1 cellular context compared by ENCODE assay signal in the genomic region with DNA sequence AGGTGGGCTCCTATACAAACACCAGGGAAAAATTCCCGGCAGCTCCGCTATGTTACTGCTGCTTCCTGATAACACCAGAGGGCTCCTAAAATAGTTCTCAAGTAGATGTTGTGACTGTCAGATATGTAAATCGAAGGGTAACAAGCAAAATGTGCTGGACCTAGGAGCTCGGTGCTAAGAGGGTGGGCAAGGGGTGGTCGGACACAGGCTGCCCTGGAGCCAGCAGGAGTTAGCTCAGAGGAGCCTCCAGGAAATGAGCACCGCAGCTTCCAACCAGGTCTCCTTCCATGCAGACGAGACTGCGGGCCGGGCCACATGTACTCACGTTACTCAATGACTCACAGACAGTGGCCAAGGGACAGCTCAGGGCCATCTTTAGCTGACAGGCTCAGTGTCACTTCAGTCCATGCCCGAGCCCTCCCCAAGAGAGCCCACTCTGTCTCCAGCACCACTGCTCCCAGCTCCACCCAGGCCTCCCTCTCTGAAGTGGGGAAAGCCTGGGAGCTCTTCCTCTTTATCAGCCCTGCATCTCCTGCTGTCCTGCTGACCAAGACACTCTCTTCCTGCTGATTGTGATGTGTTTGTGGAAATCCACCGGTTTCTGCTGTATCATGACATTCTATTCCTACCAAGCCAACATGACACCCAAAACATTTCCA.
TF ChIP-seq lines count a peak whose summit lies in the region.

No MANE protein-coding gene starts in this region.

TF ChIP-seq in K562, 482 proteins besides CTCF, POLR2A, EP300 and RAD21 (continued from another document and continues in another):
- TF ChIP-seq ZNF431 (CRISPR knock-in tag; IDR thresholded peaks at IDR 0.05) (peak; percentile 57; the same call in 1 of the 2 replicates), ZMIZ1 (IDR thresholded peaks at IDR 0.05; ENCODE audit: low read depth in 2 of 2, low read length in 2 of 2) (no peak), MITF (IDR thresholded peaks at IDR 0.05) (no peak), SMARCB1 (IDR thresholded peaks at IDR 0.05; ENCODE audit: insufficient read length, low read depth) (no peak), RBM39 (optimal IDR thresholded peaks at IDR 0.05; ENCODE audit: low read depth, low read length) (no peak), FOXJ3 (CRISPR knock-in tag; IDR thresholded peaks at IDR 0.05) (no peak), ETV1 (tag; conservative IDR thresholded peaks at IDR 0.05; ENCODE audit: low read depth) (0 out of 2 replicates have a peak, but pooled peaks have one; percentile 15), EGR1 (conservative IDR thresholded peaks at IDR 0.05) (no peak), HNRNPLL (IDR thresholded peaks at IDR 0.05; ENCODE audit: low read depth, low read length, poor library complexity, severe bottlenecking) (no peak), HDGF (IDR thresholded peaks at IDR 0.05) (peak; percentile 55; the same call in 1 of the 2 replicates), ZBTB7A (IDR thresholded peaks at IDR 0.05; ENCODE audit: borderline replicate concordance, control insufficient read depth, low read depth, low read length) (peak; percentile 51; the same call in 1 of the 2 replicates), ZNF408 (CRISPR knock-in tag; IDR thresholded peaks at IDR 0.05; ENCODE audit: low read depth) (no peak), CHD1 (IDR thresholded peaks at IDR 0.05; ENCODE audit: low read length) (no peak), THRA (IDR thresholded peaks at IDR 0.05) (no peak), SRF (CRISPR knock-in tag; IDR thresholded peaks at IDR 0.05) (no peak), SRSF7 (optimal IDR thresholded peaks at IDR 0.05; ENCODE audit: low read depth, low read length) (no peak), ARHGAP35 (IDR thresholded peaks at IDR 0.05; ENCODE audit: partially characterized antibody) (no peak), NFATC3 (IDR thresholded peaks at IDR 0.05) (no peak), MIER1 (IDR thresholded peaks at IDR 0.05; ENCODE audit: low read depth) (0 out of 2 replicates have a peak, but pooled peaks have one; percentile 30), ZBTB2 (IDR thresholded peaks at IDR 0.05) (peak; percentile 32; the same call in 1 of the 2 replicates), ZBTB8A (IDR thresholded peaks at IDR 0.05; ENCODE audit: partially characterized antibody) (no peak), ZNF3 (CRISPR knock-in tag; IDR thresholded peaks at IDR 0.05) (no peak), E2F1 (CRISPR knock-in tag; IDR thresholded peaks at IDR 0.05) (no peak), POLR2H (tag; IDR thresholded peaks at IDR 0.05; ENCODE audit: low read depth) (no peak), NFIC (IDR thresholded peaks at IDR 0.05) (peak; percentile 5; the same call in 1 of the 2 replicates), MAFF (IDR thresholded peaks at IDR 0.05; ENCODE audit: low read length) (peak; percentile 58; the same call in 1 of the 2 replicates), FOXK2 (conservative IDR thresholded peaks at IDR 0.05 in 1 of 2, IDR thresholded peaks at IDR 0.05 in 1 of 2; ENCODE audit: low read depth in 2 of 2) (peak; percentile 15 to 30; a peak in 1 of 4 replicates), SRSF9 (IDR thresholded peaks at IDR 0.05; ENCODE audit: borderline replicate concordance, low read depth, low read length) (no peak), SMARCA5 (IDR thresholded peaks at IDR 0.05) (no peak), HMG20A (CRISPR knock-in tag; conservative IDR thresholded peaks at IDR 0.05) (no peak), TARDBP (IDR thresholded peaks at IDR 0.05) (peak; percentile 81), U2AF1 (optimal IDR thresholded peaks at IDR 0.05; ENCODE audit: low read depth, low read length) (no peak), DDX20 (tag; IDR thresholded peaks at IDR 0.05; ENCODE audit: low read depth) (no peak), HNRNPH1 (optimal IDR thresholded peaks at IDR 0.05; ENCODE audit: low read depth, low read length) (no peak), HDAC6 (IDR thresholded peaks at IDR 0.05; ENCODE audit: low read depth, low read length) (no peak), MCM2 (IDR thresholded peaks at IDR 0.05; ENCODE audit: low read depth) (no peak), RFX7 (CRISPR knock-in tag; IDR thresholded peaks at IDR 0.05) (no peak), HCFC1 (IDR thresholded peaks at IDR 0.05; ENCODE audit: low read depth, low read length) (no peak), SUPT5H (IDR thresholded peaks at IDR 0.05) (no peak), ZZZ3 (IDR thresholded peaks at IDR 0.05) (no peak), ZNF707 (CRISPR knock-in tag; conservative IDR thresholded peaks at IDR 0.05) (no peak), MLLT1 (IDR thresholded peaks at IDR 0.05) (0 out of 4 replicates have a peak, but pooled peaks of 1 of the 2 experiments have one; percentile 26), BACH1 (tag; IDR thresholded peaks at IDR 0.05) (peak; percentile 74; the same call in 1 of the 2 replicates), RB1 (IDR thresholded peaks at IDR 0.05; ENCODE audit: low read depth) (no peak), SMAD2 (IDR thresholded peaks at IDR 0.05; ENCODE audit: low read depth, low read length) (no peak), MBD2 (IDR thresholded peaks at IDR 0.05; ENCODE audit: borderline replicate concordance, low read depth) (peak; percentile 44; the same call in 1 of the 2 replicates), PATZ1 (CRISPR knock-in tag; IDR thresholded peaks at IDR 0.05; ENCODE audit: borderline replicate concordance) (no peak)
- TF ChIP-seq, protein P1, sequence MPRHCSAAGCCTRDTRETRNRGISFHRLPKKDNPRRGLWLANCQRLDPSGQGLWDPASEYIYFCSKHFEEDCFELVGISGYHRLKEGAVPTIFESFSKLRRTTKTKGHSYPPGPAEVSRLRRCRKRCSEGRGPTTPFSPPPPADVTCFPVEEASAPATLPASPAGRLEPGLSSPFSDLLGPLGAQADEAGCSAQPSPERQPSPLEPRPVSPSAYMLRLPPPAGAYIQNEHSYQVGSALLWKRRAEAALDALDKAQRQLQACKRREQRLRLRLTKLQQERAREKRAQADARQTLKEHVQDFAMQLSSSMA (CRISPR knock-in tag; IDR thresholded peaks at IDR 0.05) = no peak
- TF ChIP-seq, protein P2, sequence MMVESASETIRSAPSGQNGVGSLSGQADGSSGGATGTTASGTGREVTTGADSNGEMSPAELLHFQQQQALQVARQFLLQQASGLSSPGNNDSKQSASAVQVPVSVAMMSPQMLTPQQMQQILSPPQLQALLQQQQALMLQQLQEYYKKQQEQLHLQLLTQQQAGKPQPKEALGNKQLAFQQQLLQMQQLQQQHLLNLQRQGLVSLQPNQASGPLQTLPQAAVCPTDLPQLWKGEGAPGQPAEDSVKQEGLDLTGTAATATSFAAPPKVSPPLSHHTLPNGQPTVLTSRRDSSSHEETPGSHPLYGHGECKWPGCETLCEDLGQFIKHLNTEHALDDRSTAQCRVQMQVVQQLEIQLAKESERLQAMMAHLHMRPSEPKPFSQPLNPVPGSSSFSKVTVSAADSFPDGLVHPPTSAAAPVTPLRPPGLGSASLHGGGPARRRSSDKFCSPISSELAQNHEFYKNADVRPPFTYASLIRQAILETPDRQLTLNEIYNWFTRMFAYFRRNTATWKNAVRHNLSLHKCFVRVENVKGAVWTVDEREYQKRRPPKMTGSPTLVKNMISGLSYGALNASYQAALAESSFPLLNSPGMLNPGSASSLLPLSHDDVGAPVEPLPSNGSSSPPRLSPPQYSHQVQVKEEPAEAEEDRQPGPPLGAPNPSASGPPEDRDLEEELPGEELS (CRISPR knock-in tag; IDR thresholded peaks at IDR 0.05; ENCODE audit: borderline replicate concordance) = no peak
